In the genomic region with DNA sequence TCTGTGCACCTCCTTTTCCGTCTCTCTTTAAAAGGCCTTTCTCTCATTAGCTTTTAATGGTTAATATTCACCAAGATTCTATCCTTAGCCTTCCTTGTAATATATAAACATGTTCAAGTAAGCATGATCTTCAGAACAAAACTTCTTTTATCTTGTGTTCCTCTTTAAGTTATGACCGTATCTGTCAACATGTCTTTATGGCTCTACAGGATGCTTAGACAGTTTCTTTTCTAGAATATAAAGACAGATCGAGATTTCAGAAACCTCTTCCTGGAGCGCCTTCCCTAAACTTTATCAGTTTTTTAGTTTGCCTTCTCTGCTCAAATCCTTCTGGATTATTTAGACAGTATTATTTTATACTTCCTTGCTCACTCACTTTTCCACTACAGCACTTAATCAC, we compare ENCODE assay signal across 1 cellular context.
TF ChIP-seq lines count a peak whose summit lies in the region.

No MANE protein-coding gene starts in this region.

TF ChIP-seq in WTC11, 78 proteins besides CTCF, POLR2A, EP300 and RAD21 (continued from another document):
- TF ChIP-seq, protein P1, sequence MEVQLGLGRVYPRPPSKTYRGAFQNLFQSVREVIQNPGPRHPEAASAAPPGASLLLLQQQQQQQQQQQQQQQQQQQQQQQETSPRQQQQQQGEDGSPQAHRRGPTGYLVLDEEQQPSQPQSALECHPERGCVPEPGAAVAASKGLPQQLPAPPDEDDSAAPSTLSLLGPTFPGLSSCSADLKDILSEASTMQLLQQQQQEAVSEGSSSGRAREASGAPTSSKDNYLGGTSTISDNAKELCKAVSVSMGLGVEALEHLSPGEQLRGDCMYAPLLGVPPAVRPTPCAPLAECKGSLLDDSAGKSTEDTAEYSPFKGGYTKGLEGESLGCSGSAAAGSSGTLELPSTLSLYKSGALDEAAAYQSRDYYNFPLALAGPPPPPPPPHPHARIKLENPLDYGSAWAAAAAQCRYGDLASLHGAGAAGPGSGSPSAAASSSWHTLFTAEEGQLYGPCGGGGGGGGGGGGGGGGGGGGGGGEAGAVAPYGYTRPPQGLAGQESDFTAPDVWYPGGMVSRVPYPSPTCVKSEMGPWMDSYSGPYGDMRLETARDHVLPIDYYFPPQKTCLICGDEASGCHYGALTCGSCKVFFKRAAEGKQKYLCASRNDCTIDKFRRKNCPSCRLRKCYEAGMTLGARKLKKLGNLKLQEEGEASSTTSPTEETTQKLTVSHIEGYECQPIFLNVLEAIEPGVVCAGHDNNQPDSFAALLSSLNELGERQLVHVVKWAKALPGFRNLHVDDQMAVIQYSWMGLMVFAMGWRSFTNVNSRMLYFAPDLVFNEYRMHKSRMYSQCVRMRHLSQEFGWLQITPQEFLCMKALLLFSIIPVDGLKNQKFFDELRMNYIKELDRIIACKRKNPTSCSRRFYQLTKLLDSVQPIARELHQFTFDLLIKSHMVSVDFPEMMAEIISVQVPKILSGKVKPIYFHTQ (CRISPR knock-in tag; IDR thresholded peaks at IDR 0.05) = no peak
- TF ChIP-seq GTF2I (CRISPR knock-in tag; conservative IDR thresholded peaks at IDR 0.05) = no peak
- no peak for TF ChIP-seq MAX (CRISPR knock-in tag; IDR thresholded peaks at IDR 0.05)
